Comparison of ENCODE assay signal across 7 cellular contexts in genomic region chr9:33158555-33159057, GRCh38. TPM values are rescaled to one million over a fixed set of nuclear protein-coding genes. Genes with fewer than 3 reads are reported as not detected.
DNase-seq lines count a peak whose midpoint lies in the region; ATAC-seq and TF ChIP-seq lines count a peak whose summit lies in the region.

No MANE protein-coding gene starts in this region.

- no peak for TF ChIP-seq POLR2A in gastroesophageal sphincter (IDR thresholded peaks at IDR 0.05)

- peaks cover 96% of the 10 kb centered on the region for H3K79me2 ChIP-seq in OCI-LY7 (ENCODE audit: insufficient read depth, low read depth, low read length)

- POLR2A ChIA-PET in OCI-LY7 (lab: Charles Lee), result interaction anchor here (0.5 to 2.3 kb wide), 9 partner anchors 8 to 134 kb away, joined by 3 to 8 read pairs (median 3); partner anchors contain the start of gene B4GALT1

- peak; percentile 8 for ATAC-seq in GM21529 (IDR thresholded peaks at IDR 0.05; ENCODE audit: unreplicated experiment)
- no peak for ATAC-seq in gastroesophageal sphincter

- CTCF ChIA-PET in OCI-LY7 (lab: Charles Lee; ENCODE audit: unreplicated experiment), result no interaction called here

- WGBS in gastroesophageal sphincter (ENCODE audit: low coverage in 1 of 2), 2 donors, result 43 to 62% methylated on average over 3 of the region's 3 CpGs

- H2AFZ ChIP-seq in OCI-LY7 (ENCODE audit: low read length), result no peak overlapping the region

- peak overlapping the region; percentile 58 for H3K4me3 ChIP-seq in OCI-LY7 (ENCODE audit: low read depth, low read length, poor library complexity, severe bottlenecking)
- H3K4me3 ChIP-seq in gastroesophageal sphincter, result no peak overlapping the region
- H3K4me3 ChIP-seq in subcutaneous abdominal adipose tissue (ENCODE audit: low read depth in 1 of 5, low read length in 5 of 5), result peak overlapping the region; percentile 6 to 36 (median 25)

- peak overlapping the region in 4 of 5 donors; percentile 40 to 70 (median 62) for H3K9ac ChIP-seq in subcutaneous abdominal adipose tissue (ENCODE audit: low read length in 5 of 5)

- H3K9me3 ChIP-seq in OCI-LY7 (ENCODE audit: low read length) (no peaks in the 10 kb centered on the region), gastroesophageal sphincter (no peaks in the 10 kb centered on the region), subcutaneous abdominal adipose tissue (ENCODE audit: control insufficient read depth in 5 of 5, low read length in 5 of 5) (peaks cover 0 to 2% (median 0%) of the 10 kb centered on the region in 5 donors)

- TF ChIP-seq CTCF in OCI-LY7 (conservative IDR thresholded peaks at IDR 0.05; ENCODE audit: low read length) (no peak), gastroesophageal sphincter (IDR thresholded peaks at IDR 0.05) (no peak)

- DNase-seq in OCI-LY7 (ENCODE audit: low spot score) (peak; percentile 28), NCI-H2227 (lab: John Stamatoyannopoulos, UW; ENCODE audit: unreplicated experiment) (no peak), ecto neural progenitor cell (ENCODE audit: low spot score) (no peak)
- DNase-seq in stimulated activated CD4-positive, alpha-beta T cell treated with anti-CD3 and anti-CD28 coated beads, Interleukin-4, amount 100 ng/mL, for 1 hour, result no peak

- peaks cover 16% of the 10 kb centered on the region; the same call in 1 of the 2 replicates for H4K20me1 ChIP-seq in OCI-LY7 (ENCODE audit: insufficient read depth, low read length)

- no peak for TF ChIP-seq EP300 in gastroesophageal sphincter (IDR thresholded peaks at IDR 0.05)

- no TSS peak for BruUV-seq in OCI-LY7 (replicated peaks; lab: Mats Ljungman, UMichigan)

- H3K27ac ChIP-seq in OCI-LY7 (ENCODE audit: low read depth, low read length, poor library complexity, severe bottlenecking), result peak overlapping the region; percentile 86
- peak overlapping the region; percentile 48 to 97 (median 92) for H3K27ac ChIP-seq in gastroesophageal sphincter
- peak overlapping the region; percentile 99 for H3K27ac ChIP-seq in subcutaneous abdominal adipose tissue (ENCODE audit: low read depth, low read length)

- peaks cover 83% of the 10 kb centered on the region for H3K4me1 ChIP-seq in OCI-LY7 (ENCODE audit: insufficient read depth, low read length, poor library complexity, severe bottlenecking)
- peaks cover 34 to 91% (median 61%) of the 10 kb centered on the region in 3 donors for H3K4me1 ChIP-seq in gastroesophageal sphincter
- peaks cover 42 to 94% (median 90%) of the 10 kb centered on the region in 5 donors for H3K4me1 ChIP-seq in subcutaneous abdominal adipose tissue (ENCODE audit: control insufficient read depth in 5 of 5, insufficient read depth in 5 of 5, low read length in 5 of 5)

- intact Hi-C loops in OCI-LY7 (cut with micrococcal nuclease; ENCODE audit: unreplicated experiment), result loop anchor here (1.0 to 10.0 kb wide), 2 partner anchors 9 to 136 kb away; partner anchors contain the start of genes B4GALT1 and NFX1

- peak overlapping the region; percentile 97 for H3K4me2 ChIP-seq in OCI-LY7 (ENCODE audit: low read length)

- no peaks in the 10 kb centered on the region for H3K27me3 ChIP-seq in gastroesophageal sphincter
- H3K27me3 ChIP-seq in subcutaneous abdominal adipose tissue (ENCODE audit: control insufficient read depth in 5 of 5, insufficient read depth in 4 of 5, low read length in 5 of 5), result no peaks in the 10 kb centered on the region

- H3K9me2 ChIP-seq in OCI-LY7 (ENCODE audit: insufficient read depth, low read length), result no peaks in the 10 kb centered on the region

- H3K36me3 ChIP-seq in OCI-LY7 (ENCODE audit: insufficient read depth, low read length), result no peaks in the 10 kb centered on the region
- H3K36me3 ChIP-seq in gastroesophageal sphincter, result no peaks in the 10 kb centered on the region
- H3K36me3 ChIP-seq in subcutaneous abdominal adipose tissue (ENCODE audit: control insufficient read depth in 5 of 5, insufficient read depth in 5 of 5, low read length in 5 of 5), result no peaks in the 10 kb centered on the region

RNA-seq across cellular contexts. Expression of gene B4GALT1, which starts 8.5 kb away (rescaled TPM):
- 8.1 and 12.8 TPM in 2 replicates for total RNA-seq in OCI-LY7 (2014; rRNA removed; shearing (Covaris generic))
- 38.7 and 43.7 TPM in 2 replicates for total RNA-seq in OCI-LY7 (2022)
- 10 to 100 TPM; 22.9 to 43.3 (median 31.0) TPM for total RNA-seq in gastroesophageal sphincter

Comparison
In these comparisons a context has a peak if more than half of its experiments do, and no peak if none do; other contexts are left out.
1. H3K4me3 ChIP-seq: peak in OCI-LY7 (single experiment) and subcutaneous abdominal adipose tissue (5 of 5); none in gastroesophageal sphincter (0 of 2).
2. Peak in every context shown above with its lines, with median percentiles within 50 percentile points of each other: H3K27ac ChIP-seq.